In the genomic region with DNA sequence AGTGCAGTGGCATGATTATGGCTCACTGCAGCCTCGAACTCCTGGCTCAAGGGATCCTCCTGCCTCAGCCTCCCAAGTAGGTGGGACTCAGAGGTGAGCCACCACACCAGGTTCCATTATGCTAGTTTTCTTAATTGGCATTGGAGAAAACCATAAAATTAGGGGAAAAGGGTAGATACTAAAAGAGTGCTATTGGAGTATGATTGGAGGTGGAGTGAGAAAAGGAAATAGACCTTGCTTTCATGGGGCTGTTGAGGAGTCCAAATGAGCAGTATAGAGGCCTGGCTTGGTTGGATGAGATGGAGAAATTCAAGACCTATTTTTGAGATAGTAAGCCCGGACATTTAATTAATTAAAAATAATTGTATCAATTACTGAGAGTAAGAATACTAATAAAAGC, we compare ENCODE assay signal across 1 cellular context.
TF ChIP-seq lines count a peak whose summit lies in the region.

No MANE protein-coding gene starts in this region.

TF ChIP-seq in H1, 55 proteins besides CTCF, POLR2A, EP300 and RAD21:
- TF ChIP-seq, protein P1, sequence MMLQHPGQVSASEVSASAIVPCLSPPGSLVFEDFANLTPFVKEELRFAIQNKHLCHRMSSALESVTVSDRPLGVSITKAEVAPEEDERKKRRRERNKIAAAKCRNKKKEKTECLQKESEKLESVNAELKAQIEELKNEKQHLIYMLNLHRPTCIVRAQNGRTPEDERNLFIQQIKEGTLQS (IDR thresholded peaks at IDR 0.05; ENCODE audit: insufficient read depth, low read depth, low read length), result no peak
- TF ChIP-seq SIX5 (IDR thresholded peaks at IDR 0.05; ENCODE audit: low read depth, low read length) (no peak), CHD1 (IDR thresholded peaks at IDR 0.05; ENCODE audit: low read depth, low read length) (no peak), FOSL1 (IDR thresholded peaks at IDR 0.05; ENCODE audit: insufficient read depth, low read depth, low read length) (no peak), KDM1A (IDR thresholded peaks at IDR 0.05; ENCODE audit: borderline replicate concordance, low read length) (no peak), JUND (IDR thresholded peaks at IDR 0.05; ENCODE audit: low read length) (no peak), POU5F1 (IDR thresholded peaks at IDR 0.05; ENCODE audit: low read depth, low read length) (no peak), PHF8 (conservative IDR thresholded peaks at IDR 0.05; ENCODE audit: low read depth, low read length) (no peak), SIN3A (conservative IDR thresholded peaks at IDR 0.05 in 1 of 2, IDR thresholded peaks at IDR 0.05 in 1 of 2; ENCODE audit: low read depth in 1 of 2, low read length in 2 of 2) (no peak), CBX5 (IDR thresholded peaks at IDR 0.05; ENCODE audit: low read depth, low read length) (no peak), RBBP5 (IDR thresholded peaks at IDR 0.05; ENCODE audit: borderline replicate concordance, low read depth, low read length) (no peak), ZNF274 (IDR thresholded peaks at IDR 0.05; ENCODE audit: borderline replicate concordance, extremely low read depth, low read length) (no peak), SUZ12 (IDR thresholded peaks at IDR 0.05; ENCODE audit: low read length) (no peak), CREB1 (IDR thresholded peaks at IDR 0.05) (no peak), KDM4A (IDR thresholded peaks at IDR 0.05; ENCODE audit: low read depth, low read length, severe bottlenecking) (no peak), RFX5 (IDR thresholded peaks at IDR 0.05; ENCODE audit: borderline replicate concordance, low read depth, low read length) (no peak), TBP (IDR thresholded peaks at IDR 0.05; ENCODE audit: low read depth, low read length) (no peak)
